2 cellular contexts compared by ENCODE assay signal in the genomic region with DNA sequence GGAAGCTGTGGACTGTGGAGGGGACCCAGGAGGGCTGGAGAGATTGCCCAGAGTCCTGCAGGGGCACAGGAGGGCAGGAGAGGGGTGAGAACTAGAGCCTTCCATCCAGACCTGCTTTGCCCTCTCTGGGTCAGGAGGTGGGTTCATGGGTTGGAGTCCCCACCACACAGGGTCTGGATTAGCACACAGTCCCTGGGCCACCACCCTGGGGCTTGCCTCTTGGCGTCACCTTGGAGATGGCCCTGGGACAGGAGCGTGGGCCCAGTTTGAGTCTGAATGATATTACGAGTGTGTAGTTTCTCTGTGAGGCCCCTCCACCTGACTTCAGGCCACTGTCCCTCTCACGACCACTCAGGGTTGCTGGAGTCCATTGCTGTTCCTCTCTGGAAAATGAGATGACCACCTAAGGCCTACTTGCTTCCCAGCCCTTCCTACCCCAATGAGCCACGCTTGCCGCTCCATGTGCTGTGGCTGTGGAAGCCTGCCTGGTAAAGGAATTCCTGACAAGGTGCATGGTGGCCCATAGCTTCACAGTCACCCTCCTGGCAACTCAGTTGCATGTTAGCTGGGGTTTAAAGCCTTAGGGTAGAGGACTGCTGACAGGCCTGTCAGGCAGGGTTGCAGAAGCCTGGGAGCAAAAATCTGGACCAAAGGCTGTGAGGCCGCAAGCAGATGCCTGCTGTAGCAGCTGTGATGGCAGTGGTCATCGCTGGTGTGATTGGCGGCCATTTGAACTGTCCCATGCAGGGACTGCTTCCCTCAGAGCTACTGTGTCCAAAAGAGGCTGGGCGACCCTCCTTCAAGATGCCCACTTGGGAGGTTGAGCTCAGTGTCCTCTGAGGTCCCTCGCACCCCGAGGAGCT.
TF ChIP-seq lines count a peak whose summit lies in the region.

No MANE protein-coding gene starts in this region.

TF ChIP-seq in A549, 52 proteins besides CTCF, POLR2A, EP300 and RAD21:
- TF ChIP-seq JUNB (IDR thresholded peaks at IDR 0.05) = no peak
- TF ChIP-seq CBX2 (IDR thresholded peaks at IDR 0.05; ENCODE audit: borderline replicate concordance, low read depth) = no peak
- TF ChIP-seq CHD4 (IDR thresholded peaks at IDR 0.05; ENCODE audit: borderline replicate concordance) = no peak

TF ChIP-seq in IMR-90, 13 proteins besides CTCF, POLR2A, EP300 and RAD21:
- TF ChIP-seq MXI1 (IDR thresholded peaks at IDR 0.05; ENCODE audit: borderline replicate concordance, low read depth, low read length) (no peak), USF2 (IDR thresholded peaks at IDR 0.05; ENCODE audit: low read depth, low read length) (no peak)
